9 cellular contexts compared by ENCODE assay signal in genomic region chr12:25459541-25459951, GRCh38.
DNase-seq lines count a peak whose midpoint lies in the region; ATAC-seq and TF ChIP-seq lines count a peak whose summit lies in the region.
"Had no signal": no experiment of that assay in that cellular context is flagged by ENCODE, and none has a peak within 500 bp of the region (broad histone marks: within the 10 kb centered on the region; RNA-seq: fewer than 3 reads in every experiment).

No MANE protein-coding gene starts in this region.

- H3K27ac ChIP-seq in lower lobe of right lung: no peak overlapping the region
- H3K27ac ChIP-seq: breast epithelium had no signal

- H3K4me3 ChIP-seq in lower lobe of right lung: no peak overlapping the region
- H3K4me3 ChIP-seq: breast epithelium had no signal

- peaks cover 0 to 5% (median 3%) of the 10 kb centered on the region in 3 donors for H3K9me3 Mint-ChIP-seq in IgD-negative memory B cell
- H3K9me3 Mint-ChIP-seq in T-helper 2 cell treated with Interferon-gamma antibody and Interleukin-4, amounts not matched to agents 5 μg/mL and 100 μg/mL, for 36 hours: no peaks in the 10 kb centered on the region

- H3K4me1 Mint-ChIP-seq in IgD-negative memory B cell: peaks cover 11 to 14% (median 12%) of the 10 kb centered on the region in 3 donors
- no peaks in the 10 kb centered on the region for H3K4me1 Mint-ChIP-seq in T-helper 2 cell treated with Interferon-gamma antibody and Interleukin-4, amounts not matched to agents 5 μg/mL and 100 μg/mL, for 36 hours (ENCODE audit: low read depth)

- no peaks in the 10 kb centered on the region for H3K27me3 Mint-ChIP-seq in IgD-negative memory B cell
- H3K27me3 Mint-ChIP-seq in T-helper 2 cell treated with Interferon-gamma antibody and Interleukin-4, amounts not matched to agents 5 μg/mL and 100 μg/mL, for 36 hours (ENCODE audit: low read depth): peaks cover 7% of the 10 kb centered on the region

- no peaks in the 10 kb centered on the region for H3K27me3 ChIP-seq in lower lobe of right lung (ENCODE audit: low read depth)
- H3K27me3 ChIP-seq: breast epithelium had no signal

- no peak for TF ChIP-seq CTCF in lower lobe of right lung (IDR thresholded peaks at IDR 0.05)

- H3K4me3 Mint-ChIP-seq in IgD-negative memory B cell: peak overlapping the region in 3 of 4 donors; percentile 61 to 85 (median 85)
- no peak overlapping the region for H3K4me3 Mint-ChIP-seq in T-helper 2 cell treated with Interferon-gamma antibody and Interleukin-4, amounts not matched to agents 5 μg/mL and 100 μg/mL, for 36 hours

- intact Hi-C loops in lower lobe of right lung (cut with DNase I): no loop called here

- DNase-seq in lower lobe of right lung: no peak
- DNase-seq in NCI-H345 treated with DMSO at 0.1 percent for 48 hours (lab: John Stamatoyannopoulos, UW; ENCODE audit: unreplicated experiment): no peak
- DNase-seq in central memory CD4-positive, alpha-beta T cell: no peak
- DNase-seq in HuH-7 (ENCODE audit: low spot score): no peak
- DNase-seq in T-helper 2 cell treated with Interferon-gamma antibody and Interleukin-4, amounts not matched to agents 5 μg/mL and 100 μg/mL, for 36 hours (ENCODE audit: low spot score): no peak

- peak overlapping the region; percentile 1 to 95 (median 84) for H3K27ac Mint-ChIP-seq in IgD-negative memory B cell
- H3K27ac Mint-ChIP-seq in T-helper 2 cell treated with Interferon-gamma antibody and Interleukin-4, amounts not matched to agents 5 μg/mL and 100 μg/mL, for 36 hours: no peak overlapping the region

- H3K9me3 ChIP-seq in lower lobe of right lung: no peaks in the 10 kb centered on the region
- H3K9me3 ChIP-seq: breast epithelium had no signal

- H3K36me3 Mint-ChIP-seq in IgD-negative memory B cell: no peaks in the 10 kb centered on the region
- no peaks in the 10 kb centered on the region for H3K36me3 Mint-ChIP-seq in T-helper 2 cell treated with Interferon-gamma antibody and Interleukin-4, amounts not matched to agents 5 μg/mL and 100 μg/mL, for 36 hours (ENCODE audit: low read depth)

- no peaks in the 10 kb centered on the region for H3K36me3 ChIP-seq in lower lobe of right lung
- H3K36me3 ChIP-seq: breast epithelium had no signal

- no peaks in the 10 kb centered on the region for H3K4me1 ChIP-seq in lower lobe of right lung
- H3K4me1 ChIP-seq: breast epithelium had no signal

- ATAC-seq in GM18867 (IDR thresholded peaks at IDR 0.05; ENCODE audit: unreplicated experiment) (peak; percentile 85), GM21825 (IDR thresholded peaks at IDR 0.05; ENCODE audit: unreplicated experiment) (peak; percentile 93), lower lobe of right lung (peak; percentile 48 to 57)
